8 cellular contexts compared by ENCODE assay signal in the genomic region with DNA sequence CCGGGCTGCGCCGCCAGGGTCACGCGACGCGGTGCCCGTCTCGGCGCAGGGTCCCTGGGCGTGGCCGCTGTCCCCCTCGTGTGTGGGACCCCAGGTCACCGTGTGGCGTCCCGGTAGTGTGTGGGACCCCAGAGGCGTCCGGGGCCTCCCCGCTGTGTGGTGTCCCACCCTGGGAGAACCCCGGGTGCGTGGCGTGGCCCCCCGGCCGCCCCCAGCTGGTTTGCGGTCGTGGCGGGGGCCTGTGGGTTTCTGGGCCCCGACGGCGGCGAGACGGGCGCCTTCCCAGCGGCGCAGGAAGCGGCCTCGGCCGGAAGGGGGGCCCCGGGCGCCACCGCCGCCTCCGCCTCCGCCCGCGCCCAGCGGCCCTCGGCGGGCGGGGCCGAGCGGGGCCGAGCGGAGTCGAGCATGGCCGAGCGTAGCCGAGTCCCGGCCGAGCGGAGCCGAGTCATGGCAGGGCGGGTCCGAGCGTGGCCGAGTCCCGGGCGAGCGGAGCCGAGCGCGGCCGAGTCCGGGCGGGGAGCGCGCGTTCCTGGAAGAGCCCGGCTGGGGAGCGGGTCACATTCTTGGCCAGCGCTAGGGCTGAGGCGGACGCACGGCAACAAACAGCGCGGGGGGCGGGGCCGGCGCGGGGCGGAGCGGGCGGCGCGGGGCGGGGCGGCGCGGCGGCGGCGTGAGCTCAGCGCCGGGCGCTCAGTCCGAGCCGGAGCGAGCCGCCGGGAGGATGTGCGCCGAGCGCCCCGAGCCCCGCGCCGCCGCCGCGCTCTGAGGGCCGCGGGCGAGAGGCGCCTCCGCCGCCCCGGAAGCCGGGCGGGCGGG. TPM values are rescaled to one million over a fixed set of nuclear protein-coding genes. Genes with fewer than 3 reads are reported as not detected.
DNase-seq lines count a peak whose midpoint lies in the region; ATAC-seq, FAIRE-seq and TF ChIP-seq lines count a peak whose summit lies in the region.

No MANE protein-coding gene starts in this region.

- CTCF ChIA-PET in WTC11 (lab: Charles Lee): interaction anchor here (0.6 to 5.1 kb wide), 5 partner anchors 33 to 154 kb away, joined by 3 to 28 read pairs (median 5); a partner anchor contains a TSS

- WGBS in smooth muscle cell (ENCODE audit: low lambda C conversion rate): under 1% methylated on average over 57 of the region's 130 CpGs

- TF ChIP-seq CTCF in WTC11 (IDR thresholded peaks at IDR 0.05) (no peak), bronchial epithelial cell (IDR thresholded peaks at IDR 0.05; ENCODE audit: insufficient read depth, low read length, severe bottlenecking) (no peak), smooth muscle cell (IDR thresholded peaks at IDR 0.05; ENCODE audit: borderline replicate concordance, insufficient read depth, poor library complexity, severe bottlenecking) (no peak)

- H2AFZ ChIP-seq in smooth muscle cell (ENCODE audit: low read depth): no peak overlapping the region

- peak overlapping the region; percentile 95 for H3K27ac ChIP-seq in smooth muscle cell (ENCODE audit: low read depth)

- H3K4me3 ChIP-seq in bronchial epithelial cell (ENCODE audit: low read depth, low read length) (peak overlapping the region; percentile 91), smooth muscle cell (peak overlapping the region; percentile 82)

- H3K9me3 ChIP-seq in smooth muscle cell (replicated peaks; ENCODE audit: low read depth): no peaks in the 10 kb centered on the region

- DNase-seq in AG08396 (ENCODE audit: low spot score) (peak; percentile 100), NCI-H2196 treated with DMSO at 0.1 percent for 48 hours (lab: John Stamatoyannopoulos, UW; ENCODE audit: unreplicated experiment) (peak; percentile 93), WTC11 (ENCODE audit: low spot score) (peak; percentile 95), bronchial epithelial cell (ENCODE audit: low read depth) (peak; percentile 76), immature natural killer cell (peak; percentile 96 to 97 (median 96)), smooth muscle cell (lab: John Stamatoyannopoulos, UW; ENCODE audit: unreplicated experiment) (peak; percentile 92)

- no peak overlapping the region for H3K27ac Mint-ChIP-seq in WTC11
- peak overlapping the region in 4 of 6 donors; percentile 27 to 81 (median 54) for H3K27ac Mint-ChIP-seq in immature natural killer cell

- H3K79me2 ChIP-seq in smooth muscle cell (ENCODE audit: low read depth): peaks cover 40% of the 10 kb centered on the region

- H3K4me1 ChIP-seq in smooth muscle cell (ENCODE audit: low read depth): peaks cover 35% of the 10 kb centered on the region

- H3K27me3 ChIP-seq in bronchial epithelial cell (ENCODE audit: control insufficient read depth, insufficient read depth, low read length): no peaks in the 10 kb centered on the region
- H3K27me3 ChIP-seq in smooth muscle cell (ENCODE audit: low read depth): no peaks in the 10 kb centered on the region

- H3K4me3 Mint-ChIP-seq in WTC11 (peak overlapping the region; percentile 37; the same call in 1 of the 2 replicates), immature natural killer cell (peak overlapping the region; percentile 53 to 74 (median 61))

- H3K36me3 Mint-ChIP-seq in WTC11: no peaks in the 10 kb centered on the region
- peaks cover 0 to 3% (median 0%) of the 10 kb centered on the region in 3 donors for H3K36me3 Mint-ChIP-seq in immature natural killer cell

- no peak for FAIRE-seq in bronchial epithelial cell (lab: Jason Lieb, UNC)

- no peaks in the 10 kb centered on the region for H3K36me3 ChIP-seq in bronchial epithelial cell (ENCODE audit: control insufficient read depth, insufficient read depth, low read length)
- no peaks in the 10 kb centered on the region for H3K36me3 ChIP-seq in smooth muscle cell (ENCODE audit: low read depth)

- ATAC-seq in GM18909 (IDR thresholded peaks at IDR 0.05; ENCODE audit: poor library complexity, unreplicated experiment) (peak; percentile 90), HG03139 (IDR thresholded peaks at IDR 0.05; ENCODE audit: unreplicated experiment) (peak; percentile 85), WTC11 (peak; percentile 95)

- peaks cover 8% of the 10 kb centered on the region for H3F3A ChIP-seq in smooth muscle cell (ENCODE audit: low read depth)

- H3K27me3 Mint-ChIP-seq in WTC11 (ENCODE audit: low read depth) (no peaks in the 10 kb centered on the region), immature natural killer cell (ENCODE audit: low read depth in 3 of 3) (peaks cover 38 to 58% (median 40%) of the 10 kb centered on the region in 3 donors)

- H4K20me1 ChIP-seq in smooth muscle cell (ENCODE audit: low read depth): peaks cover 40% of the 10 kb centered on the region

- no peaks in the 10 kb centered on the region for H3K9me3 Mint-ChIP-seq in WTC11
- H3K9me3 Mint-ChIP-seq in immature natural killer cell: peaks cover 0 to 3% (median 0%) of the 10 kb centered on the region in 6 donors

- H3K4me1 Mint-ChIP-seq in WTC11 (peaks cover 30% of the 10 kb centered on the region), immature natural killer cell (peaks cover 39 to 41% of the 10 kb centered on the region in 2 donors)

- H3K4me2 ChIP-seq in smooth muscle cell: peak overlapping the region; percentile 97

- POLR2A ChIA-PET in WTC11 (lab: Charles Lee): interaction anchor here (0.5 to 1.4 kb wide), 6 partner anchors 17 to 164 kb away, joined by 3 to 4 read pairs (median 4); a partner anchor contains a TSS

- H3K9ac ChIP-seq in smooth muscle cell (ENCODE audit: low read depth): peak overlapping the region; percentile 98

TF ChIP-seq in WTC11, 78 proteins besides CTCF, POLR2A, EP300 and RAD21 (continues in another document):
- TF ChIP-seq CBFB (CRISPR knock-in tag; IDR thresholded peaks at IDR 0.05; ENCODE audit: low read depth) (no peak), NFATC4 (CRISPR knock-in tag; IDR thresholded peaks at IDR 0.05) (no peak), JAZF1 (CRISPR knock-in tag; IDR thresholded peaks at IDR 0.05) (no peak), ZNF121 (CRISPR knock-in tag; IDR thresholded peaks at IDR 0.05) (no peak), KAT7 (CRISPR knock-in tag; IDR thresholded peaks at IDR 0.05; ENCODE audit: borderline replicate concordance) (peak; percentile 80; the same call in 1 of the 2 replicates), ZBTB21 (CRISPR knock-in tag; IDR thresholded peaks at IDR 0.05; ENCODE audit: borderline replicate concordance) (no peak), NR1H2 (CRISPR knock-in tag; IDR thresholded peaks at IDR 0.05) (no peak), JUN (CRISPR knock-in tag; IDR thresholded peaks at IDR 0.05) (no peak), ELF4 (CRISPR knock-in tag; IDR thresholded peaks at IDR 0.05; ENCODE audit: low read depth) (no peak), TEAD4 (CRISPR knock-in tag; IDR thresholded peaks at IDR 0.05) (no peak), RORB (CRISPR knock-in tag; IDR thresholded peaks at IDR 0.05) (no peak), ZNF138 (CRISPR knock-in tag; conservative IDR thresholded peaks at IDR 0.05) (no peak), SMAD3 (CRISPR knock-in tag; IDR thresholded peaks at IDR 0.05; ENCODE audit: borderline replicate concordance) (no peak), ETV6 (CRISPR knock-in tag; IDR thresholded peaks at IDR 0.05) (no peak)
- TF ChIP-seq, protein P1, sequence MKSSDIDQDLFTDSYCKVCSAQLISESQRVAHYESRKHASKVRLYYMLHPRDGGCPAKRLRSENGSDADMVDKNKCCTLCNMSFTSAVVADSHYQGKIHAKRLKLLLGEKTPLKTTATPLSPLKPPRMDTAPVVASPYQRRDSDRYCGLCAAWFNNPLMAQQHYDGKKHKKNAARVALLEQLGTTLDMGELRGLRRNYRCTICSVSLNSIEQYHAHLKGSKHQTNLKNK (CRISPR knock-in tag; IDR thresholded peaks at IDR 0.05): no peak
- TF ChIP-seq, protein P2, sequence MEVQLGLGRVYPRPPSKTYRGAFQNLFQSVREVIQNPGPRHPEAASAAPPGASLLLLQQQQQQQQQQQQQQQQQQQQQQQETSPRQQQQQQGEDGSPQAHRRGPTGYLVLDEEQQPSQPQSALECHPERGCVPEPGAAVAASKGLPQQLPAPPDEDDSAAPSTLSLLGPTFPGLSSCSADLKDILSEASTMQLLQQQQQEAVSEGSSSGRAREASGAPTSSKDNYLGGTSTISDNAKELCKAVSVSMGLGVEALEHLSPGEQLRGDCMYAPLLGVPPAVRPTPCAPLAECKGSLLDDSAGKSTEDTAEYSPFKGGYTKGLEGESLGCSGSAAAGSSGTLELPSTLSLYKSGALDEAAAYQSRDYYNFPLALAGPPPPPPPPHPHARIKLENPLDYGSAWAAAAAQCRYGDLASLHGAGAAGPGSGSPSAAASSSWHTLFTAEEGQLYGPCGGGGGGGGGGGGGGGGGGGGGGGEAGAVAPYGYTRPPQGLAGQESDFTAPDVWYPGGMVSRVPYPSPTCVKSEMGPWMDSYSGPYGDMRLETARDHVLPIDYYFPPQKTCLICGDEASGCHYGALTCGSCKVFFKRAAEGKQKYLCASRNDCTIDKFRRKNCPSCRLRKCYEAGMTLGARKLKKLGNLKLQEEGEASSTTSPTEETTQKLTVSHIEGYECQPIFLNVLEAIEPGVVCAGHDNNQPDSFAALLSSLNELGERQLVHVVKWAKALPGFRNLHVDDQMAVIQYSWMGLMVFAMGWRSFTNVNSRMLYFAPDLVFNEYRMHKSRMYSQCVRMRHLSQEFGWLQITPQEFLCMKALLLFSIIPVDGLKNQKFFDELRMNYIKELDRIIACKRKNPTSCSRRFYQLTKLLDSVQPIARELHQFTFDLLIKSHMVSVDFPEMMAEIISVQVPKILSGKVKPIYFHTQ (CRISPR knock-in tag; IDR thresholded peaks at IDR 0.05): no peak
- TF ChIP-seq, protein P3, sequence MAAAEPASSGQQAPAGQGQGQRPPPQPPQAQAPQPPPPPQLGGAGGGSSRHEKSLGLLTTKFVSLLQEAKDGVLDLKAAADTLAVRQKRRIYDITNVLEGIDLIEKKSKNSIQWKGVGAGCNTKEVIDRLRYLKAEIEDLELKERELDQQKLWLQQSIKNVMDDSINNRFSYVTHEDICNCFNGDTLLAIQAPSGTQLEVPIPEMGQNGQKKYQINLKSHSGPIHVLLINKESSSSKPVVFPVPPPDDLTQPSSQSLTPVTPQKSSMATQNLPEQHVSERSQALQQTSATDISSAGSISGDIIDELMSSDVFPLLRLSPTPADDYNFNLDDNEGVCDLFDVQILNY (CRISPR knock-in tag; IDR thresholded peaks at IDR 0.05): peak; percentile 30; the same call in 1 of the 2 replicates

RNA-seq across cellular contexts. Expression of a gene that starts 0.6 kb away (rescaled TPM):
- total RNA-seq in WTC11 (2021): 75.5 to 88.6 TPM (median 75.6 TPM) in 3 replicates
- 8.4 and 9.2 TPM in 2 replicates for total RNA-seq in bronchial epithelial cell
- 1 to 10 TPM in 1 of 3 donors, under 1 TPM in 1, not detected in 1; 0.87 to 1.0 TPM for polyA plus RNA-seq in immature natural killer cell
- 14.4 and 19.6 TPM in 2 replicates for total RNA-seq in smooth muscle cell
- polyA plus RNA-seq in smooth muscle cell: 4.2 and 6.8 TPM in 2 replicates

RNA-seq across cellular contexts. Expression of a gene that starts 33.0 kb away (rescaled TPM):
- 133 to 151 TPM (median 150 TPM) in 3 replicates for total RNA-seq in WTC11 (2021)
- total RNA-seq in bronchial epithelial cell: 14.2 and 15.0 TPM in 2 replicates
- 10 to 100 TPM; 56.7 to 99.6 (median 79.2) TPM for polyA plus RNA-seq in immature natural killer cell
- 33.1 and 39.8 TPM in 2 replicates for total RNA-seq in smooth muscle cell
- 152 and 162 TPM in 2 replicates for polyA plus RNA-seq in smooth muscle cell

Comparison
In these comparisons a context has a peak if more than half of its experiments do, and no peak if none do; other contexts are left out.
1. Peak in every context shown above with its lines: DNase-seq, ATAC-seq, H3K4me3 ChIP-seq and H3K27ac ChIP-seq.